In genomic region chr15:38102972-38103371, GRCh38 we compare ENCODE assay signal across 6 cellular contexts.
"Had no signal": no experiment of that assay in that cellular context is flagged by ENCODE, and none has a peak within 500 bp of the region (broad histone marks: within the 10 kb centered on the region; RNA-seq: fewer than 3 reads in every experiment).

No MANE protein-coding gene starts in this region.

- ATAC-seq: HepG2, K562 had no signal

- H3K4me3 Mint-ChIP-seq: IgD-negative memory B cell had no signal

- H3K36me3 Mint-ChIP-seq: IgD-negative memory B cell had no signal

- DNase-seq: IMR-90, KBM-7, KG1 had no signal

- H3K4me1 Mint-ChIP-seq: IgD-negative memory B cell had no signal

- H3K27ac Mint-ChIP-seq: IgD-negative memory B cell had no signal
